27 cellular contexts compared by ENCODE assay signal in the genomic region with DNA sequence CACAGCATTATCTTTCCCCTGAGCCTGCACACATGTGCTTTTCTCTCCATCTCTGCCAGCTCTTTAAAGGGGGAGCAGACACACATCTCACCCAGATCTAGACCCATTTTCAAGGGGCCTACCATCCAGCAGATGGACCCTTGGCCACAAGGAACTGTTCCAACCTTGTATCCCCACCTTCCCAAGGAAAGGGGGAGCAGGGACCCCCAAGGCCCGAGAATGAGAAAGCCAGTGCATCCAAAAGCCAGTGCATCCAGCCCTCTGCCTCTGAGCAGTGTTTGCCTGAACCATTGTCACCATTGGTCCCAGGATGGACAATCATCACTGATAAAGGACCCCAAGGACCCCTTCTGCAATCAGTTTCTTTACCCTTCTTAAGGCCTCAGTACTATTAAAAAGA.
"Had no signal": no experiment of that assay in that cellular context is flagged by ENCODE, and none has a peak within 500 bp of the region (broad histone marks: within the 10 kb centered on the region; RNA-seq: fewer than 3 reads in every experiment).

No MANE protein-coding gene starts in this region.

- H3K4me3 Mint-ChIP-seq: activated T-helper 17 cell treated with anti-CD3 and anti-CD28 coated beads, Interleukin-2, amount 50 U/mL, for 72 hours; WTC11 had no signal

- H3K4me1 ChIP-seq: breast epithelium had no signal

- H3K36me3 ChIP-seq: breast epithelium, MG63 had no signal

- H3K27ac Mint-ChIP-seq: activated T-helper 17 cell treated with anti-CD3 and anti-CD28 coated beads, Interleukin-2, amount 50 U/mL, for 72 hours; WTC11 had no signal

- ATAC-seq: activated T-helper 17 cell treated with anti-CD3 and anti-CD28 coated beads, Interleukin-2, amount 50 U/mL, for 72 hours; Right ventricle myocardium inferior; WTC11 had no signal

- DNase-seq: activated CD4-positive, alpha-beta T cell treated with anti-CD3 and anti-CD28 coated beads for 48 hours; activated CD4-positive, alpha-beta T cell treated with anti-CD3 and anti-CD28 coated beads, Interleukin-2, amount 50 U/mL, for 48 hours; activated CD4-positive, CD25-positive, alpha-beta regulatory T cell treated with anti-CD3 and anti-CD28 coated beads, Interleukin-2, amount 50 U/mL, for 72 hours; activated naive CD4-positive, alpha-beta T cell treated with anti-CD3 and anti-CD28 coated beads, Interleukin-2, amount 50 U/mL, for 16 hours; activated T-cell treated with anti-CD3 and anti-CD28 coated beads for 4 hours; activated T-cell treated with anti-CD3 and anti-CD28 coated beads, Interleukin-2, amount 50 U/mL, for 48 hours; aorta; central memory CD4-positive, alpha-beta T cell; MG63; MV-4-11; NCI-H1092 treated with DMSO at 0.1 percent for 48 hours; NCI-H1417 treated with DMSO at 0.1 percent for 48 hours; NCI-H1694; NCI-H2029; NCI-H2107; NCI-H2171 treated with DMSO at 0.1 percent for 48 hours; NCI-H345; NCI-H510A; NCI-H526 treated with DMSO at 0.1 percent for 48 hours; NCI-H82; SW 1271 had no signal

- H3K36me3 Mint-ChIP-seq: WTC11 had no signal

- H3K4me3 ChIP-seq: breast epithelium, MG63, SK-N-MC had no signal

- H3K4me1 Mint-ChIP-seq: activated T-helper 17 cell treated with anti-CD3 and anti-CD28 coated beads, Interleukin-2, amount 50 U/mL, for 72 hours had no signal

- H3K9me3 ChIP-seq: breast epithelium, MG63 had no signal

- H3K27me3 ChIP-seq: breast epithelium had no signal

- H3K27ac ChIP-seq: breast epithelium, KMS-11, SK-N-MC had no signal
